ENCODE assay signal across 1 cellular context in the genomic region with DNA sequence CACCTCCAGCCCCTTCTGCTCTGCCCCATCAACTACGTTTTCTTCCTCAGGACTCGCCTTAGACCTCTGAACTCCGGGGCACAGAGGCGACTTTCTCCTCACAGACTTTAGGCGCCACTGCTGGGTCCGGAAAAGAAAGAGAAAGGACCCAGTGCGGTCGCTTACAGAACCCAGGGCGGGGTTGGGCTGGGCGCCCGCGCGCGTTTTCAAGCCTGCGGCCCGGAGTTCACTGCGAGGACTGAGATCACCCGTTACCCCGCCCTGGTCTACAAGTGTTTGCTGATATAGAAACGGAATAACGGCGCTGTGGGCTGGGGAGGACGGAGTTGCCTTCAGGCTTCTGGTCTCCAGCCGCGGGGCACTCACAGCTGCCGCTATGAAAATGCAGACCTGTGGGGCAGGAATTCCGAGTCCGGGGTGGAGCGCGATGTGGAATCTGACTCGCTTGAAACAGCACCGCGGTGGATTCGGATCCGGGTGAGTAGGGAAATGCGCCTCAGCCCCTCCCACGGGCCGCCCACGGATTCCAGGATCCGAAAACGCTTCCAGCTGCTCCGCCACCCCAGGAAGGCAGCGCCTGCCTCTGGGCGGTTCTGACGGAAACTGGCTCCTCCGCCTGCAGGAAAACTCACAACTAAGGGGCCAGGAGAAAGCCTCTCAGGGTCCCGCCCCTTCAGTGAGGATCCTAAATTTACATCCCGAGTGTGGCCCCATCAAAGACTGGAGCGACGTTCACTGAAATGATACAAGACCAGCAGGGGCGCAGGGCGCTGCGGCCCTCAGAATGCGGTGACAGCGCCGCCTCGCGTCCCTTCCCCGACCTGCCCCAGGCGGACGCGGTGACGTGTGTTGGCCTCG.
TF ChIP-seq lines count a peak whose summit lies in the region.

No MANE protein-coding gene starts in this region.

TF ChIP-seq in GM12878, 131 proteins besides CTCF, POLR2A, EP300 and RAD21 (continued from another document and continues in another):
- no peak for TF ChIP-seq TBL1XR1 (IDR thresholded peaks at IDR 0.05; ENCODE audit: low read depth, low read length)
- TF ChIP-seq, protein P1, sequence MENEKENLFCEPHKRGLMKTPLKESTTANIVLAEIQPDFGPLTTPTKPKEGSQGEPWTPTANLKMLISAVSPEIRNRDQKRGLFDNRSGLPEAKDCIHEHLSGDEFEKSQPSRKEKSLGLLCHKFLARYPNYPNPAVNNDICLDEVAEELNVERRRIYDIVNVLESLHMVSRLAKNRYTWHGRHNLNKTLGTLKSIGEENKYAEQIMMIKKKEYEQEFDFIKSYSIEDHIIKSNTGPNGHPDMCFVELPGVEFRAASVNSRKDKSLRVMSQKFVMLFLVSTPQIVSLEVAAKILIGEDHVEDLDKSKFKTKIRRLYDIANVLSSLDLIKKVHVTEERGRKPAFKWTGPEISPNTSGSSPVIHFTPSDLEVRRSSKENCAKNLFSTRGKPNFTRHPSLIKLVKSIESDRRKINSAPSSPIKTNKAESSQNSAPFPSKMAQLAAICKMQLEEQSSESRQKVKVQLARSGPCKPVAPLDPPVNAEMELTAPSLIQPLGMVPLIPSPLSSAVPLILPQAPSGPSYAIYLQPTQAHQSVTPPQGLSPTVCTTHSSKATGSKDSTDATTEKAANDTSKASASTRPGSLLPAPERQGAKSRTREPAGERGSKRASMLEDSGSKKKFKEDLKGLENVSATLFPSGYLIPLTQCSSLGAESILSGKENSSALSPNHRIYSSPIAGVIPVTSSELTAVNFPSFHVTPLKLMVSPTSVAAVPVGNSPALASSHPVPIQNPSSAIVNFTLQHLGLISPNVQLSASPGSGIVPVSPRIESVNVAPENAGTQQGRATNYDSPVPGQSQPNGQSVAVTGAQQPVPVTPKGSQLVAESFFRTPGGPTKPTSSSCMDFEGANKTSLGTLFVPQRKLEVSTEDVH (IDR thresholded peaks at IDR 0.05; ENCODE audit: low read depth, partially characterized antibody): no peak
- TF ChIP-seq NBN (IDR thresholded peaks at IDR 0.05): peak; percentile 56; the same call in 1 of the 2 replicates
- TF ChIP-seq RB1 (IDR thresholded peaks at IDR 0.05; ENCODE audit: borderline replicate concordance): peak; percentile 30; the same call in 1 of the 2 replicates
- TF ChIP-seq PAX8 (IDR thresholded peaks at IDR 0.05): no peak
- TF ChIP-seq CHD4 (IDR thresholded peaks at IDR 0.05): no peak
- TF ChIP-seq NFYA (IDR thresholded peaks at IDR 0.05; ENCODE audit: borderline replicate concordance, low read depth, low read length): no peak
- TF ChIP-seq FOXM1 (IDR thresholded peaks at IDR 0.05; ENCODE audit: low read depth, low read length): 0 out of 2 replicates have a peak, but pooled peaks have one; percentile 21
- no peak for TF ChIP-seq LARP7 (IDR thresholded peaks at IDR 0.05)
- TF ChIP-seq, protein P2, sequence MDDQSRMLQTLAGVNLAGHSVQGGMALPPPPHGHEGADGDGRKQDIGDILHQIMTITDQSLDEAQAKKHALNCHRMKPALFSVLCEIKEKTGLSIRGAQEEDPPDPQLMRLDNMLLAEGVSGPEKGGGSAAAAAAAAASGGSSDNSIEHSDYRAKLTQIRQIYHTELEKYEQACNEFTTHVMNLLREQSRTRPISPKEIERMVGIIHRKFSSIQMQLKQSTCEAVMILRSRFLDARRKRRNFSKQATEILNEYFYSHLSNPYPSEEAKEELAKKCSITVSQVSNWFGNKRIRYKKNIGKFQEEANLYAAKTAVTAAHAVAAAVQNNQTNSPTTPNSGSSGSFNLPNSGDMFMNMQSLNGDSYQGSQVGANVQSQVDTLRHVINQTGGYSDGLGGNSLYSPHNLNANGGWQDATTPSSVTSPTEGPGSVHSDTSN (IDR thresholded peaks at IDR 0.05; ENCODE audit: insufficient replicate concordance, low read depth, low read length): peak; percentile 23
- TF ChIP-seq SREBF1 (IDR thresholded peaks at IDR 0.05; ENCODE audit: low read length): no peak
- TF ChIP-seq POLR2AphosphoS5 (IDR thresholded peaks at IDR 0.05; ENCODE audit: low read length): no peak
- TF ChIP-seq, protein P3, sequence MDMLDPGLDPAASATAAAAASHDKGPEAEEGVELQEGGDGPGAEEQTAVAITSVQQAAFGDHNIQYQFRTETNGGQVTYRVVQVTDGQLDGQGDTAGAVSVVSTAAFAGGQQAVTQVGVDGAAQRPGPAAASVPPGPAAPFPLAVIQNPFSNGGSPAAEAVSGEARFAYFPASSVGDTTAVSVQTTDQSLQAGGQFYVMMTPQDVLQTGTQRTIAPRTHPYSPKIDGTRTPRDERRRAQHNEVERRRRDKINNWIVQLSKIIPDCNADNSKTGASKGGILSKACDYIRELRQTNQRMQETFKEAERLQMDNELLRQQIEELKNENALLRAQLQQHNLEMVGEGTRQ (IDR thresholded peaks at IDR 0.05; ENCODE audit: borderline replicate concordance, low read depth, low read length): no peak
- peak in 1 of 2 experiments; percentile 78; a peak in 2 of 3 replicates for TF ChIP-seq EGR1 (IDR thresholded peaks at IDR 0.05; ENCODE audit: borderline replicate concordance in 1 of 2, low read depth in 2 of 2, low read length in 2 of 2)
- TF ChIP-seq, protein P4, sequence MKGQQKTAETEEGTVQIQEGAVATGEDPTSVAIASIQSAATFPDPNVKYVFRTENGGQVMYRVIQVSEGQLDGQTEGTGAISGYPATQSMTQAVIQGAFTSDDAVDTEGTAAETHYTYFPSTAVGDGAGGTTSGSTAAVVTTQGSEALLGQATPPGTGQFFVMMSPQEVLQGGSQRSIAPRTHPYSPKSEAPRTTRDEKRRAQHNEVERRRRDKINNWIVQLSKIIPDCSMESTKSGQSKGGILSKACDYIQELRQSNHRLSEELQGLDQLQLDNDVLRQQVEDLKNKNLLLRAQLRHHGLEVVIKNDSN (IDR thresholded peaks at IDR 0.05; ENCODE audit: borderline replicate concordance, extremely low read length, insufficient read depth, low read depth, low read length): no peak
- TF ChIP-seq, protein P5, sequence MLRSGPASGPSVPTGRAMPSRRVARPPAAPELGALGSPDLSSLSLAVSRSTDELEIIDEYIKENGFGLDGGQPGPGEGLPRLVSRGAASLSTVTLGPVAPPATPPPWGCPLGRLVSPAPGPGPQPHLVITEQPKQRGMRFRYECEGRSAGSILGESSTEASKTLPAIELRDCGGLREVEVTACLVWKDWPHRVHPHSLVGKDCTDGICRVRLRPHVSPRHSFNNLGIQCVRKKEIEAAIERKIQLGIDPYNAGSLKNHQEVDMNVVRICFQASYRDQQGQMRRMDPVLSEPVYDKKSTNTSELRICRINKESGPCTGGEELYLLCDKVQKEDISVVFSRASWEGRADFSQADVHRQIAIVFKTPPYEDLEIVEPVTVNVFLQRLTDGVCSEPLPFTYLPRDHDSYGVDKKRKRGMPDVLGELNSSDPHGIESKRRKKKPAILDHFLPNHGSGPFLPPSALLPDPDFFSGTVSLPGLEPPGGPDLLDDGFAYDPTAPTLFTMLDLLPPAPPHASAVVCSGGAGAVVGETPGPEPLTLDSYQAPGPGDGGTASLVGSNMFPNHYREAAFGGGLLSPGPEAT (IDR thresholded peaks at IDR 0.05; ENCODE audit: low read depth): peak; percentile 39; the same call in 1 of the 2 replicates
- TF ChIP-seq, protein P6, sequence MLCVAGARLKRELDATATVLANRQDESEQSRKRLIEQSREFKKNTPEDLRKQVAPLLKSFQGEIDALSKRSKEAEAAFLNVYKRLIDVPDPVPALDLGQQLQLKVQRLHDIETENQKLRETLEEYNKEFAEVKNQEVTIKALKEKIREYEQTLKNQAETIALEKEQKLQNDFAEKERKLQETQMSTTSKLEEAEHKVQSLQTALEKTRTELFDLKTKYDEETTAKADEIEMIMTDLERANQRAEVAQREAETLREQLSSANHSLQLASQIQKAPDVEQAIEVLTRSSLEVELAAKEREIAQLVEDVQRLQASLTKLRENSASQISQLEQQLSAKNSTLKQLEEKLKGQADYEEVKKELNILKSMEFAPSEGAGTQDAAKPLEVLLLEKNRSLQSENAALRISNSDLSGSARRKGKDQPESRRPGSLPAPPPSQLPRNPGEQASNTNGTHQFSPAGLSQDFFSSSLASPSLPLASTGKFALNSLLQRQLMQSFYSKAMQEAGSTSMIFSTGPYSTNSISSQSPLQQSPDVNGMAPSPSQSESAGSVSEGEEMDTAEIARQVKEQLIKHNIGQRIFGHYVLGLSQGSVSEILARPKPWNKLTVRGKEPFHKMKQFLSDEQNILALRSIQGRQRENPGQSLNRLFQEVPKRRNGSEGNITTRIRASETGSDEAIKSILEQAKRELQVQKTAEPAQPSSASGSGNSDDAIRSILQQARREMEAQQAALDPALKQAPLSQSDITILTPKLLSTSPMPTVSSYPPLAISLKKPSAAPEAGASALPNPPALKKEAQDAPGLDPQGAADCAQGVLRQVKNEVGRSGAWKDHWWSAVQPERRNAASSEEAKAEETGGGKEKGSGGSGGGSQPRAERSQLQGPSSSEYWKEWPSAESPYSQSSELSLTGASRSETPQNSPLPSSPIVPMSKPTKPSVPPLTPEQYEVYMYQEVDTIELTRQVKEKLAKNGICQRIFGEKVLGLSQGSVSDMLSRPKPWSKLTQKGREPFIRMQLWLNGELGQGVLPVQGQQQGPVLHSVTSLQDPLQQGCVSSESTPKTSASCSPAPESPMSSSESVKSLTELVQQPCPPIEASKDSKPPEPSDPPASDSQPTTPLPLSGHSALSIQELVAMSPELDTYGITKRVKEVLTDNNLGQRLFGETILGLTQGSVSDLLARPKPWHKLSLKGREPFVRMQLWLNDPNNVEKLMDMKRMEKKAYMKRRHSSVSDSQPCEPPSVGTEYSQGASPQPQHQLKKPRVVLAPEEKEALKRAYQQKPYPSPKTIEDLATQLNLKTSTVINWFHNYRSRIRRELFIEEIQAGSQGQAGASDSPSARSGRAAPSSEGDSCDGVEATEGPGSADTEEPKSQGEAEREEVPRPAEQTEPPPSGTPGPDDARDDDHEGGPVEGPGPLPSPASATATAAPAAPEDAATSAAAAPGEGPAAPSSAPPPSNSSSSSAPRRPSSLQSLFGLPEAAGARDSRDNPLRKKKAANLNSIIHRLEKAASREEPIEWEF (IDR thresholded peaks at IDR 0.05; ENCODE audit: insufficient replicate concordance, low read depth, low read length): no peak
- TF ChIP-seq CREM (IDR thresholded peaks at IDR 0.05; ENCODE audit: low read depth): peak; percentile 91
- TF ChIP-seq, protein P7, sequence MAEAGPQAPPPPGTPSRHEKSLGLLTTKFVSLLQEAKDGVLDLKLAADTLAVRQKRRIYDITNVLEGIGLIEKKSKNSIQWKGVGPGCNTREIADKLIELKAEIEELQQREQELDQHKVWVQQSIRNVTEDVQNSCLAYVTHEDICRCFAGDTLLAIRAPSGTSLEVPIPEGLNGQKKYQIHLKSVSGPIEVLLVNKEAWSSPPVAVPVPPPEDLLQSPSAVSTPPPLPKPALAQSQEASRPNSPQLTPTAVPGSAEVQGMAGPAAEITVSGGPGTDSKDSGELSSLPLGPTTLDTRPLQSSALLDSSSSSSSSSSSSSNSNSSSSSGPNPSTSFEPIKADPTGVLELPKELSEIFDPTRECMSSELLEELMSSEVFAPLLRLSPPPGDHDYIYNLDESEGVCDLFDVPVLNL (IDR thresholded peaks at IDR 0.05; ENCODE audit: low read depth, low read length): 0 out of 2 replicates have a peak, but pooled peaks have one; percentile 40
- TF ChIP-seq, protein P8, sequence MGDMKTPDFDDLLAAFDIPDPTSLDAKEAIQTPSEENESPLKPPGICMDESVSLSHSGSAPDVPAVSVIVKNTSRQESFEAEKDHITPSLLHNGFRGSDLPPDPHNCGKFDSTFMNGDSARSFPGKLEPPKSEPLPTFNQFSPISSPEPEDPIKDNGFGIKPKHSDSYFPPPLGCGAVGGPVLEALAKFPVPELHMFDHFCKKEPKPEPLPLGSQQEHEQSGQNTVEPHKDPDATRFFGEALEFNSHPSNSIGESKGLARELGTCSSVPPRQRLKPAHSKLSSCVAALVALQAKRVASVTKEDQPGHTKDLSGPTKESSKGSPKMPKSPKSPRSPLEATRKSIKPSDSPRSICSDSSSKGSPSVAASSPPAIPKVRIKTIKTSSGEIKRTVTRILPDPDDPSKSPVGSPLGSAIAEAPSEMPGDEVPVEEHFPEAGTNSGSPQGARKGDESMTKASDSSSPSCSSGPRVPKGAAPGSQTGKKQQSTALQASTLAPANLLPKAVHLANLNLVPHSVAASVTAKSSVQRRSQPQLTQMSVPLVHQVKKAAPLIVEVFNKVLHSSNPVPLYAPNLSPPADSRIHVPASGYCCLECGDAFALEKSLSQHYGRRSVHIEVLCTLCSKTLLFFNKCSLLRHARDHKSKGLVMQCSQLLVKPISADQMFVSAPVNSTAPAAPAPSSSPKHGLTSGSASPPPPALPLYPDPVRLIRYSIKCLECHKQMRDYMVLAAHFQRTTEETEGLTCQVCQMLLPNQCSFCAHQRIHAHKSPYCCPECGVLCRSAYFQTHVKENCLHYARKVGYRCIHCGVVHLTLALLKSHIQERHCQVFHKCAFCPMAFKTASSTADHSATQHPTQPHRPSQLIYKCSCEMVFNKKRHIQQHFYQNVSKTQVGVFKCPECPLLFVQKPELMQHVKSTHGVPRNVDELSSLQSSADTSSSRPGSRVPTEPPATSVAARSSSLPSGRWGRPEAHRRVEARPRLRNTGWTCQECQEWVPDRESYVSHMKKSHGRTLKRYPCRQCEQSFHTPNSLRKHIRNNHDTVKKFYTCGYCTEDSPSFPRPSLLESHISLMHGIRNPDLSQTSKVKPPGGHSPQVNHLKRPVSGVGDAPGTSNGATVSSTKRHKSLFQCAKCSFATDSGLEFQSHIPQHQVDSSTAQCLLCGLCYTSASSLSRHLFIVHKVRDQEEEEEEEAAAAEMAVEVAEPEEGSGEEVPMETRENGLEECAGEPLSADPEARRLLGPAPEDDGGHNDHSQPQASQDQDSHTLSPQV (IDR thresholded peaks at IDR 0.05): peak; percentile 66; the same call in 1 of the 2 replicates
- TF ChIP-seq MTA2 (IDR thresholded peaks at IDR 0.05; ENCODE audit: low read depth): no peak
- no peak for TF ChIP-seq PML (IDR thresholded peaks at IDR 0.05; ENCODE audit: low read length)
- TF ChIP-seq RUNX3 (IDR thresholded peaks at IDR 0.05; ENCODE audit: low read length): peak; percentile 70
- no peak for TF ChIP-seq CHD1 (IDR thresholded peaks at IDR 0.05; ENCODE audit: low read depth, low read length)
- TF ChIP-seq MXI1 (IDR thresholded peaks at IDR 0.05; ENCODE audit: low read depth, low read length): 0 out of 2 replicates have a peak, but pooled peaks have one; percentile 36
- TF ChIP-seq, protein P9, sequence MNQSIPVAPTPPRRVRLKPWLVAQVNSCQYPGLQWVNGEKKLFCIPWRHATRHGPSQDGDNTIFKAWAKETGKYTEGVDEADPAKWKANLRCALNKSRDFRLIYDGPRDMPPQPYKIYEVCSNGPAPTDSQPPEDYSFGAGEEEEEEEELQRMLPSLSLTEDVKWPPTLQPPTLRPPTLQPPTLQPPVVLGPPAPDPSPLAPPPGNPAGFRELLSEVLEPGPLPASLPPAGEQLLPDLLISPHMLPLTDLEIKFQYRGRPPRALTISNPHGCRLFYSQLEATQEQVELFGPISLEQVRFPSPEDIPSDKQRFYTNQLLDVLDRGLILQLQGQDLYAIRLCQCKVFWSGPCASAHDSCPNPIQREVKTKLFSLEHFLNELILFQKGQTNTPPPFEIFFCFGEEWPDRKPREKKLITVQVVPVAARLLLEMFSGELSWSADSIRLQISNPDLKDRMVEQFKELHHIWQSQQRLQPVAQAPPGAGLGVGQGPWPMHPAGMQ (IDR thresholded peaks at IDR 0.05; ENCODE audit: borderline replicate concordance): no peak
